ENCODE assay signal across 8 cellular contexts in genomic region chr17:17849863-17850373, GRCh38. TPM values are rescaled to one million over a fixed set of nuclear protein-coding genes. Genes with fewer than 3 reads are reported as not detected.
A peak's percentile ranks its signal among the peaks of the same experiment; 100 is the strongest.
DNase-seq lines count a peak whose midpoint lies in the region; ATAC-seq and TF ChIP-seq lines count a peak whose summit lies in the region.

No MANE protein-coding gene starts in this region.

- ATAC-seq in thoracic aorta (ENCODE audit: insufficient number of reproducible peaks, low FRiP score, low read depth), result no peak

- H3K27me3 ChIP-seq in mucosa of rectum (ENCODE audit: control insufficient read depth in 2 of 2, insufficient read depth in 2 of 2, low read length in 2 of 2) (no peaks in the 10 kb centered on the region), thoracic aorta (replicated peaks; ENCODE audit: insufficient read depth) (no peaks in the 10 kb centered on the region)

- DNase-seq in EH (ENCODE audit: low read depth), result peak; percentile 70
- DNase-seq in activated CD4-positive, CD25-positive, alpha-beta regulatory T cell treated with anti-CD3 and anti-CD28 coated beads, Interleukin-2, amount 50 U/mL, for 72 hours, result peak; percentile 49
- DNase-seq in dermis blood vessel endothelial cell, result peak; percentile 57
- no peak for DNase-seq in thoracic aorta (ENCODE audit: low spot score)
- DNase-seq in HCEC 1CT, result no peak
- no peak for DNase-seq in HuH-7.5 (ENCODE audit: low spot score)

- H3K9me3 ChIP-seq in KOPT-K1 (ENCODE audit: insufficient read depth, low read length, poor library complexity, severe bottlenecking) (no peaks in the 10 kb centered on the region), mucosa of rectum (ENCODE audit: control insufficient read depth in 2 of 2, low read length in 2 of 2) (no peaks in the 10 kb centered on the region), thoracic aorta (no peaks in the 10 kb centered on the region)

- H3K4me3 ChIP-seq in mucosa of rectum (ENCODE audit: low read length in 2 of 2), result no peak overlapping the region
- no peak overlapping the region for H3K4me3 ChIP-seq in thoracic aorta

- peaks cover 22 to 23% of the 10 kb centered on the region in 2 donors for H3K4me1 ChIP-seq in mucosa of rectum (ENCODE audit: control insufficient read depth in 2 of 2, insufficient read depth in 2 of 2, low read length in 2 of 2)
- peaks cover 23 to 31% of the 10 kb centered on the region in 2 donors for H3K4me1 ChIP-seq in thoracic aorta (ENCODE audit: control insufficient read depth in 1 of 2, low read depth in 2 of 2)

- H3K9ac ChIP-seq in mucosa of rectum (ENCODE audit: low read depth in 1 of 2, low read length in 2 of 2), result peak overlapping the region in 1 of 2 donors; percentile 52

- H3K36me3 ChIP-seq in KOPT-K1 (ENCODE audit: insufficient read depth, low read length) (no peaks in the 10 kb centered on the region), mucosa of rectum (ENCODE audit: control insufficient read depth in 2 of 2, insufficient read depth in 2 of 2, low read length in 2 of 2) (peaks cover 4 to 12% of the 10 kb centered on the region in 2 donors), thoracic aorta (peaks cover 5% of the 10 kb centered on the region)

- peak; percentile 15 for TF ChIP-seq CTCF in thoracic aorta (IDR thresholded peaks at IDR 0.05)

- H3K27ac ChIP-seq in KOPT-K1 (ENCODE audit: low read depth, low read length, poor library complexity, severe bottlenecking) (peak overlapping the region; percentile 92), mucosa of rectum (ENCODE audit: low read depth in 2 of 2, low read length in 2 of 2) (peak overlapping the region; percentile 45 to 74), thoracic aorta (peak overlapping the region; percentile 49)

RNA-seq across cellular contexts. Expression of gene SREBF1, which starts 13.1 kb away (rescaled TPM):
- 28.8 and 71.5 TPM in 2 replicates for total RNA-seq in dermis blood vessel endothelial cell
- total RNA-seq in thoracic aorta, result 10 to 100 TPM; 56.2 to 64.2 TPM

Comparison
In these comparisons a context has a peak if more than half of its experiments do, and no peak if none do; other contexts are left out.
1. DNase-seq: peak in EH (single experiment), activated CD4-positive, CD25-positive, alpha-beta regulatory T cell treated with anti-CD3 and anti-CD28 coated beads, Interleukin-2, amount 50 U/mL, for 72 hours (single experiment) and dermis blood vessel endothelial cell (single experiment); none in thoracic aorta (single experiment), HCEC 1CT (single experiment) and HuH-7.5 (single experiment).
2. Peak in every context shown above with its lines, with median percentiles within 50 percentile points of each other: H3K27ac ChIP-seq.